8 cellular contexts compared by ENCODE assay signal in the genomic region with DNA sequence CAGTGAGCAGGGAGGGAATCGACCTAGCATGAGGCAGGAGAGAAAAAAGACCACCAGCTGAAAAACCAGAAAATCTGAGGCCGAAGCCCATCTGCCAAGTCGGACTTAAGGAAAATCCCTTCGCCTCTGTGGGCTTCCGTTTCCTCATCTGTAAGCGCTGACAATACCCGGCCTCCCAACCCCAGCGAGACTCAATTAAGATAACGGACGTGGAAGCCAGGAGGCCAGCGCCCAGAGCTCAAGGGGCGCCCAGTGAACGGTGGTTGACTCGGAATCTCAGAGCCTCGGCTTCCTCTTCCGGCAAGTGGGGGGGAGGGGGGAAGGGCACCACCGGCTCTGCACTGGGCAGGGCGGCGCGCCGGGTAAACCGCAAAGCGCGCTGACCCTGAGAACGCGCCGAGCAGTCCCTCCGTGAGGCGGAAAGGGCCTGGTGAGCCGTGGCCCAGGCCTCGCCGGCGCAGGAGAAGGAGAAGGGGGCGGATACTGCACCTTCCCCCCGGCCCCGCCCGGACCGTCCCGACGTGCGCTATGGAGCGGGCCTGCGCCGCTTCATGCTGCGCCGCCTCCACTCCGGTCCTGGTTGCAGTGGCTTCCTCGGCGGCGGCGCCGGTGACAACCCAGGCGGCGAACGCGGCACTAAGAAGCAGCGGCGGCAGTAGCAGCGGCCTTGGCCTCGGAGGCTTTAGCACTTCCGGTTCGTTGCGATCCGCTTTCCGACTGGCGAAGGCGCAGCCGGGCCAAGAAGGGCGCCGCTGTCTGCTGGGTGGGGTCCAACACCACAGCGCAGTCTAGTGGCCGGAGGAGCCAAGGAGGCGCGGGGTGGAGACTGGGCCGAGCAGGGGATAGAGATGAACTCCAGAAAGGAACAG. TPM values are rescaled to one million over a fixed set of nuclear protein-coding genes. Genes with fewer than 3 reads are reported as not detected.
DNase-seq lines count a peak whose midpoint lies in the region; ATAC-seq and TF ChIP-seq lines count a peak whose summit lies in the region.

A gene (minus strand): TSS at position 693 of the 869 bp plus-strand sequence. CDS start 5,136 bp downstream, outside the sequence.

- TF ChIP-seq CTCF in OCI-LY3 (IDR thresholded peaks at IDR 0.05; ENCODE audit: low read depth, low read length) = peak; percentile 94

- H3K9me3 ChIP-seq in OCI-LY3 (ENCODE audit: insufficient read depth, low read length) = no peaks in the 10 kb centered on the region
- H3K9me3 ChIP-seq in mononuclear cell (ENCODE audit: low read depth, low read length) = no peaks in the 10 kb centered on the region

- H2AFZ ChIP-seq in OCI-LY3 (ENCODE audit: low read depth, low read length) = peak within 1 kb of the TSS; percentile 97

- H3K9ac ChIP-seq in OCI-LY3 (ENCODE audit: low read length) = peak within 1 kb of the TSS; percentile 89

- H3K4me1 ChIP-seq in OCI-LY3 (ENCODE audit: low read length) (peaks cover 16% of the 10 kb centered on the region), mononuclear cell (ENCODE audit: insufficient read depth, low read length) (peaks cover 30% of the 10 kb centered on the region)

- H3K36me3 ChIP-seq in OCI-LY3 (replicated peaks; ENCODE audit: low read depth, low read length) = peaks cover 9% of the 10 kb centered on the region

- DNase-seq in DMS 273 (lab: John Stamatoyannopoulos, UW; ENCODE audit: unreplicated experiment) = peak; percentile 95
- DNase-seq in HuH-7 (ENCODE audit: low spot score) = peak; percentile 91
- peak; percentile 92 for DNase-seq in activated T-cell treated with anti-CD3 and anti-CD28 coated beads for 1 hour (ENCODE audit: low read depth)
- peak; percentile 62 for DNase-seq in epidermal melanocyte (ENCODE audit: insufficient read length, low spot score)
- peak; percentile 91 for DNase-seq in stimulated activated CD8-positive, alpha-beta memory T cell treated with anti-CD3 and anti-CD28 coated beads, Interleukin-4, amount 100 ng/mL, for 24 hours (ENCODE audit: low read depth)

- no peaks in the 10 kb centered on the region for H4K20me1 ChIP-seq in OCI-LY3 (ENCODE audit: insufficient read depth, low read length)

- peak within 1 kb of the TSS; percentile 96 for H3K4me2 ChIP-seq in OCI-LY3 (ENCODE audit: low read length)

- H3K79me2 ChIP-seq in OCI-LY3 (ENCODE audit: low read length) = peaks cover 41% of the 10 kb centered on the region

- peak within 1 kb of the TSS; percentile 78 for H3K27ac ChIP-seq in OCI-LY3 (ENCODE audit: low read length)

- ATAC-seq in GM21447 (IDR thresholded peaks at IDR 0.05; ENCODE audit: unreplicated experiment) = peak; percentile 88

- no peaks in the 10 kb centered on the region for H3K27me3 ChIP-seq in OCI-LY3 (ENCODE audit: low read depth, low read length)
- H3K27me3 ChIP-seq in mononuclear cell (ENCODE audit: insufficient read depth, low read length) = no peaks in the 10 kb centered on the region

- H3K4me3 ChIP-seq in OCI-LY3 (ENCODE audit: low read length) (peak within 1 kb of the TSS; percentile 86), mononuclear cell (ENCODE audit: low read length) (peak within 1 kb of the TSS; percentile 99)

RNA-seq across cellular contexts. Expression of the gene that starts here (rescaled TPM):
- 51.1 TPM for total RNA-seq in mononuclear cell

Comparison
In these comparisons a context has a peak if more than half of its experiments do, and no peak if none do; other contexts are left out.
1. Peak in every context shown above with its lines: DNase-seq, ATAC-seq, H3K4me3 ChIP-seq and H3K27ac ChIP-seq.